1 cellular context compared by ENCODE assay signal in genomic region chr13:49497272-49497671, GRCh38.
TF ChIP-seq lines count a peak whose summit lies in the region.

No MANE protein-coding gene starts in this region.

TF ChIP-seq in K562, 482 proteins besides CTCF, POLR2A, EP300 and RAD21:
- no peak for TF ChIP-seq PPARD (CRISPR knock-in tag; IDR thresholded peaks at IDR 0.05)
- no peak for TF ChIP-seq TAF15 (IDR thresholded peaks at IDR 0.05; ENCODE audit: low read depth, low read length)
- no peak for TF ChIP-seq ZNF23 (CRISPR knock-in tag; IDR thresholded peaks at IDR 0.05)
- TF ChIP-seq DIDO1 (tag; IDR thresholded peaks at IDR 0.05; ENCODE audit: low read depth), result no peak
- TF ChIP-seq HES1 (IDR thresholded peaks at IDR 0.05; ENCODE audit: low read depth), result no peak
- no peak for TF ChIP-seq ZNF764 (CRISPR knock-in tag; IDR thresholded peaks at IDR 0.05; ENCODE audit: low read depth)
- TF ChIP-seq ZBTB33 (CRISPR knock-in tag; IDR thresholded peaks at IDR 0.05), result no peak
- TF ChIP-seq, protein P1, sequence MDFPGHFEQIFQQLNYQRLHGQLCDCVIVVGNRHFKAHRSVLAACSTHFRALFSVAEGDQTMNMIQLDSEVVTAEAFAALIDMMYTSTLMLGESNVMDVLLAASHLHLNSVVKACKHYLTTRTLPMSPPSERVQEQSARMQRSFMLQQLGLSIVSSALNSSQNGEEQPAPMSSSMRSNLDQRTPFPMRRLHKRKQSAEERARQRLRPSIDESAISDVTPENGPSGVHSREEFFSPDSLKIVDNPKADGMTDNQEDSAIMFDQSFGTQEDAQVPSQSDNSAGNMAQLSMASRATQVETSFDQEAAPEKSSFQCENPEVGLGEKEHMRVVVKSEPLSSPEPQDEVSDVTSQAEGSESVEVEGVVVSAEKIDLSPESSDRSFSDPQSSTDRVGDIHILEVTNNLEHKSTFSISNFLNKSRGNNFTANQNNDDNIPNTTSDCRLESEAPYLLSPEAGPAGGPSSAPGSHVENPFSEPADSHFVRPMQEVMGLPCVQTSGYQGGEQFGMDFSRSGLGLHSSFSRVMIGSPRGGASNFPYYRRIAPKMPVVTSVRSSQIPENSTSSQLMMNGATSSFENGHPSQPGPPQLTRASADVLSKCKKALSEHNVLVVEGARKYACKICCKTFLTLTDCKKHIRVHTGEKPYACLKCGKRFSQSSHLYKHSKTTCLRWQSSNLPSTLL (IDR thresholded peaks at IDR 0.05), result no peak
- no peak for TF ChIP-seq THRB (CRISPR knock-in tag; conservative IDR thresholded peaks at IDR 0.05)
- no peak for TF ChIP-seq ZBTB8A (IDR thresholded peaks at IDR 0.05; ENCODE audit: partially characterized antibody)
- TF ChIP-seq ZBTB40 (IDR thresholded peaks at IDR 0.05), result no peak
- TF ChIP-seq ZBTB40 (CRISPR knock-in tag; IDR thresholded peaks at IDR 0.05), result no peak
- no peak for TF ChIP-seq E2F3 (CRISPR knock-in tag; IDR thresholded peaks at IDR 0.05)
- TF ChIP-seq NFE2 (IDR thresholded peaks at IDR 0.05; ENCODE audit: low read depth), result no peak
- no peak for TF ChIP-seq NR1H2 (CRISPR knock-in tag; IDR thresholded peaks at IDR 0.05)
- no peak for TF ChIP-seq KLF6 (CRISPR knock-in tag; IDR thresholded peaks at IDR 0.05; ENCODE audit: borderline replicate concordance)
- TF ChIP-seq ETV5 (CRISPR knock-in tag; IDR thresholded peaks at IDR 0.05; ENCODE audit: low read depth), result no peak
- TF ChIP-seq, protein P2, sequence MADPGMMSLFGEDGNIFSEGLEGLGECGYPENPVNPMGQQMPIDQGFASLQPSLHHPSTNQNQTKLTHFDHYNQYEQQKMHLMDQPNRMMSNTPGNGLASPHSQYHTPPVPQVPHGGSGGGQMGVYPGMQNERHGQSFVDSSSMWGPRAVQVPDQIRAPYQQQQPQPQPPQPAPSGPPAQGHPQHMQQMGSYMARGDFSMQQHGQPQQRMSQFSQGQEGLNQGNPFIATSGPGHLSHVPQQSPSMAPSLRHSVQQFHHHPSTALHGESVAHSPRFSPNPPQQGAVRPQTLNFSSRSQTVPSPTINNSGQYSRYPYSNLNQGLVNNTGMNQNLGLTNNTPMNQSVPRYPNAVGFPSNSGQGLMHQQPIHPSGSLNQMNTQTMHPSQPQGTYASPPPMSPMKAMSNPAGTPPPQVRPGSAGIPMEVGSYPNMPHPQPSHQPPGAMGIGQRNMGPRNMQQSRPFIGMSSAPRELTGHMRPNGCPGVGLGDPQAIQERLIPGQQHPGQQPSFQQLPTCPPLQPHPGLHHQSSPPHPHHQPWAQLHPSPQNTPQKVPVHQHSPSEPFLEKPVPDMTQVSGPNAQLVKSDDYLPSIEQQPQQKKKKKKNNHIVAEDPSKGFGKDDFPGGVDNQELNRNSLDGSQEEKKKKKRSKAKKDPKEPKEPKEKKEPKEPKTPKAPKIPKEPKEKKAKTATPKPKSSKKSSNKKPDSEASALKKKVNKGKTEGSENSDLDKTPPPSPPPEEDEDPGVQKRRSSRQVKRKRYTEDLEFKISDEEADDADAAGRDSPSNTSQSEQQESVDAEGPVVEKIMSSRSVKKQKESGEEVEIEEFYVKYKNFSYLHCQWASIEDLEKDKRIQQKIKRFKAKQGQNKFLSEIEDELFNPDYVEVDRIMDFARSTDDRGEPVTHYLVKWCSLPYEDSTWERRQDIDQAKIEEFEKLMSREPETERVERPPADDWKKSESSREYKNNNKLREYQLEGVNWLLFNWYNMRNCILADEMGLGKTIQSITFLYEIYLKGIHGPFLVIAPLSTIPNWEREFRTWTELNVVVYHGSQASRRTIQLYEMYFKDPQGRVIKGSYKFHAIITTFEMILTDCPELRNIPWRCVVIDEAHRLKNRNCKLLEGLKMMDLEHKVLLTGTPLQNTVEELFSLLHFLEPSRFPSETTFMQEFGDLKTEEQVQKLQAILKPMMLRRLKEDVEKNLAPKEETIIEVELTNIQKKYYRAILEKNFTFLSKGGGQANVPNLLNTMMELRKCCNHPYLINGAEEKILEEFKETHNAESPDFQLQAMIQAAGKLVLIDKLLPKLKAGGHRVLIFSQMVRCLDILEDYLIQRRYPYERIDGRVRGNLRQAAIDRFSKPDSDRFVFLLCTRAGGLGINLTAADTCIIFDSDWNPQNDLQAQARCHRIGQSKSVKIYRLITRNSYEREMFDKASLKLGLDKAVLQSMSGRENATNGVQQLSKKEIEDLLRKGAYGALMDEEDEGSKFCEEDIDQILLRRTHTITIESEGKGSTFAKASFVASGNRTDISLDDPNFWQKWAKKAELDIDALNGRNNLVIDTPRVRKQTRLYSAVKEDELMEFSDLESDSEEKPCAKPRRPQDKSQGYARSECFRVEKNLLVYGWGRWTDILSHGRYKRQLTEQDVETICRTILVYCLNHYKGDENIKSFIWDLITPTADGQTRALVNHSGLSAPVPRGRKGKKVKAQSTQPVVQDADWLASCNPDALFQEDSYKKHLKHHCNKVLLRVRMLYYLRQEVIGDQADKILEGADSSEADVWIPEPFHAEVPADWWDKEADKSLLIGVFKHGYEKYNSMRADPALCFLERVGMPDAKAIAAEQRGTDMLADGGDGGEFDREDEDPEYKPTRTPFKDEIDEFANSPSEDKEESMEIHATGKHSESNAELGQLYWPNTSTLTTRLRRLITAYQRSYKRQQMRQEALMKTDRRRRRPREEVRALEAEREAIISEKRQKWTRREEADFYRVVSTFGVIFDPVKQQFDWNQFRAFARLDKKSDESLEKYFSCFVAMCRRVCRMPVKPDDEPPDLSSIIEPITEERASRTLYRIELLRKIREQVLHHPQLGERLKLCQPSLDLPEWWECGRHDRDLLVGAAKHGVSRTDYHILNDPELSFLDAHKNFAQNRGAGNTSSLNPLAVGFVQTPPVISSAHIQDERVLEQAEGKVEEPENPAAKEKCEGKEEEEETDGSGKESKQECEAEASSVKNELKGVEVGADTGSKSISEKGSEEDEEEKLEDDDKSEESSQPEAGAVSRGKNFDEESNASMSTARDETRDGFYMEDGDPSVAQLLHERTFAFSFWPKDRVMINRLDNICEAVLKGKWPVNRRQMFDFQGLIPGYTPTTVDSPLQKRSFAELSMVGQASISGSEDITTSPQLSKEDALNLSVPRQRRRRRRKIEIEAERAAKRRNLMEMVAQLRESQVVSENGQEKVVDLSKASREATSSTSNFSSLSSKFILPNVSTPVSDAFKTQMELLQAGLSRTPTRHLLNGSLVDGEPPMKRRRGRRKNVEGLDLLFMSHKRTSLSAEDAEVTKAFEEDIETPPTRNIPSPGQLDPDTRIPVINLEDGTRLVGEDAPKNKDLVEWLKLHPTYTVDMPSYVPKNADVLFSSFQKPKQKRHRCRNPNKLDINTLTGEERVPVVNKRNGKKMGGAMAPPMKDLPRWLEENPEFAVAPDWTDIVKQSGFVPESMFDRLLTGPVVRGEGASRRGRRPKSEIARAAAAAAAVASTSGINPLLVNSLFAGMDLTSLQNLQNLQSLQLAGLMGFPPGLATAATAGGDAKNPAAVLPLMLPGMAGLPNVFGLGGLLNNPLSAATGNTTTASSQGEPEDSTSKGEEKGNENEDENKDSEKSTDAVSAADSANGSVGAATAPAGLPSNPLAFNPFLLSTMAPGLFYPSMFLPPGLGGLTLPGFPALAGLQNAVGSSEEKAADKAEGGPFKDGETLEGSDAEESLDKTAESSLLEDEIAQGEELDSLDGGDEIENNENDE (IDR thresholded peaks at IDR 0.05; ENCODE audit: low read depth, low read length), result no peak
